ENCODE assay signal across 17 cellular contexts in genomic region chr2:20499387-20499786, GRCh38. TPM values are rescaled to one million over a fixed set of nuclear protein-coding genes. Genes with fewer than 3 reads are reported as not detected.
DNase-seq lines count a peak whose midpoint lies in the region; ATAC-seq, FAIRE-seq and TF ChIP-seq lines count a peak whose summit lies in the region.
"Had no signal": no experiment of that assay in that cellular context is flagged by ENCODE, and none has a peak within 500 bp of the region (broad histone marks: within the 10 kb centered on the region; RNA-seq: fewer than 3 reads in every experiment).

No MANE protein-coding gene starts in this region.

- 85% methylated on average over 2 of the region's 2 CpGs for WGBS in A549 (ENCODE audit: missing lambda C conversion rate)
- 83 to 96% (median 91%) methylated on average over 1 to 2 of the region's 2 CpGs for WGBS in adrenal gland, 4 donors

- intact Hi-C loops in adrenal gland (cut with DNase I) (no loop called here), sciatic nerve (cut with DNase I) (no loop called here)

- TF ChIP-seq RAD21 in A549 (conservative IDR thresholded peaks at IDR 0.05 in 1 of 2, IDR thresholded peaks at IDR 0.05 in 1 of 2) = no peak

- H3K4me3 ChIP-seq in A549 = no peak overlapping the region
- H3K4me3 ChIP-seq in adrenal gland = no peak overlapping the region
- H3K4me3 ChIP-seq: BLaER1 treated with 17β-estradiol and CSF1 and Interleukin-3, amounts not matched to agents 10 nM and 100 nM; GM12878; HAP-1 had no signal

- H3K4me2 ChIP-seq in A549 = no peak overlapping the region
- H3K4me2 ChIP-seq: BLaER1 treated with 17β-estradiol and CSF1 and Interleukin-3, amounts not matched to agents 10 nM and 100 nM had no signal

- FAIRE-seq in A549 (lab: Jason Lieb, UNC) (no peak), H54 (lab: Jason Lieb, UNC) (no peak)
- FAIRE-seq: GM12878, H1 had no signal

- H3K27ac ChIP-seq in A549 (peak overlapping the region; percentile 77; a peak in 5 of 6 replicates), adrenal gland (peak overlapping the region in 4 of 5 donors; percentile 7 to 87 (median 55))
- H3K27ac ChIP-seq: BLaER1 treated with 17β-estradiol and CSF1 and Interleukin-3, amounts not matched to agents 10 nM and 100 nM had no signal

- H3K4me1 ChIP-seq in A549 (peaks cover 39% of the 10 kb centered on the region), adrenal gland (replicated peaks in 1 of 2) (peaks cover 7 to 17% of the 10 kb centered on the region in 2 donors)

- ATAC-seq in A549 (no peak), sciatic nerve (no peak), GM19455 (IDR thresholded peaks at IDR 0.05; ENCODE audit: unreplicated experiment) (no peak)
- ATAC-seq: CD8-positive, alpha-beta T cell; GM12878 had no signal

- POLR2A ChIA-PET in A549 (lab: Yijun Ruan, JAX) = no interaction called here

- H3K9me3 ChIP-seq in A549 (no peaks in the 10 kb centered on the region), adrenal gland (replicated peaks in 1 of 3) (no peaks in the 10 kb centered on the region)
- H3K9me3 ChIP-seq: BLaER1 treated with 17β-estradiol and CSF1 and Interleukin-3, amounts not matched to agents 10 nM and 100 nM; HAP-1 had no signal

- no peaks in the 10 kb centered on the region for H3K27me3 ChIP-seq in adrenal gland

- TF ChIP-seq POLR2A in A549 (IDR thresholded peaks at IDR 0.05; ENCODE audit: low read length) (no peak), adrenal gland (IDR thresholded peaks at IDR 0.05) (no peak), H54 (IDR thresholded peaks at IDR 0.05; ENCODE audit: low read depth, low read length) (no peak)

- no peaks in the 10 kb centered on the region for H3K36me3 ChIP-seq in adrenal gland (replicated peaks in 1 of 2)
- H3K36me3 ChIP-seq: BLaER1 treated with 17β-estradiol and CSF1 and Interleukin-3, amounts not matched to agents 10 nM and 100 nM; HAP-1 had no signal

- CTCF ChIA-PET in A549 (lab: Yijun Ruan, JAX) = interaction anchor here (1.3 kb wide), 1 partner anchor 10 kb away, joined by 4 read pairs; no protein-coding TSS in a partner anchor

- no peak for DNase-seq in A549 (ENCODE audit: low read depth in 1 of 2, low spot score in 1 of 2)
- DNase-seq in adrenal gland = no peak
- DNase-seq in islet precursor cell = peak; percentile 48
- peak; percentile 35 for DNase-seq in sciatic nerve (ENCODE audit: low spot score)
- DNase-seq in H54 (ENCODE audit: insufficient read length, low spot score) = no peak
- no peak for DNase-seq in COR-L47 (lab: John Stamatoyannopoulos, UW)
- DNase-seq: 8988T; CD8-positive, alpha-beta T cell; DMS 273 treated with DMSO at 0.1 percent for 48 hours; DMS53; DND-41; EL had no signal

- TF ChIP-seq CTCF in A549 (IDR thresholded peaks at IDR 0.05) (no peak), adrenal gland (IDR thresholded peaks at IDR 0.05) (no peak)

- no peak for TF ChIP-seq EP300 in A549 (IDR thresholded peaks at IDR 0.05)

TF ChIP-seq in A549, 52 proteins besides CTCF, POLR2A, EP300 and RAD21:
- no peak for TF ChIP-seq SREBF2 (IDR thresholded peaks at IDR 0.05)
- TF ChIP-seq MYC (IDR thresholded peaks at IDR 0.05; ENCODE audit: borderline replicate concordance, low read length) = no peak
- no peak for TF ChIP-seq HOXB5 (CRISPR knock-in tag; IDR thresholded peaks at IDR 0.05)
- TF ChIP-seq, protein P1, sequence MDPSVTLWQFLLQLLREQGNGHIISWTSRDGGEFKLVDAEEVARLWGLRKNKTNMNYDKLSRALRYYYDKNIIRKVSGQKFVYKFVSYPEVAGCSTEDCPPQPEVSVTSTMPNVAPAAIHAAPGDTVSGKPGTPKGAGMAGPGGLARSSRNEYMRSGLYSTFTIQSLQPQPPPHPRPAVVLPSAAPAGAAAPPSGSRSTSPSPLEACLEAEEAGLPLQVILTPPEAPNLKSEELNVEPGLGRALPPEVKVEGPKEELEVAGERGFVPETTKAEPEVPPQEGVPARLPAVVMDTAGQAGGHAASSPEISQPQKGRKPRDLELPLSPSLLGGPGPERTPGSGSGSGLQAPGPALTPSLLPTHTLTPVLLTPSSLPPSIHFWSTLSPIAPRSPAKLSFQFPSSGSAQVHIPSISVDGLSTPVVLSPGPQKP (IDR thresholded peaks at IDR 0.05; ENCODE audit: low read depth, low read length) = no peak
- no peak for TF ChIP-seq NR3C1 (IDR thresholded peaks at IDR 0.05)
- TF ChIP-seq ZC3H11A (IDR thresholded peaks at IDR 0.05) = no peak
- TF ChIP-seq HES2 (IDR thresholded peaks at IDR 0.05) = no peak
- no peak for TF ChIP-seq RFX5 (IDR thresholded peaks at IDR 0.05)
- no peak for TF ChIP-seq ESRRA (IDR thresholded peaks at IDR 0.05; ENCODE audit: borderline replicate concordance, low read length)
- no peak for TF ChIP-seq ATOH8 (CRISPR knock-in tag; IDR thresholded peaks at IDR 0.05; ENCODE audit: low read depth)
- no peak for TF ChIP-seq HOXB13 (CRISPR knock-in tag; IDR thresholded peaks at IDR 0.05; ENCODE audit: low read depth)

RNA-seq across cellular contexts. Expression of gene RHOB, which starts 52.5 kb away (rescaled TPM):
- polyA plus RNA-seq in A549 (2011; rRNA removed) = 110 and 157 TPM in 2 replicates
- polyA plus RNA-seq in A549 (2012; cell fraction: cytosol; rRNA removed) = 188 and 248 TPM in 2 replicates
- 254 and 349 TPM in 2 replicates for polyA plus RNA-seq in A549 (2012; cell fraction: nucleus; rRNA removed)
- polyA plus RNA-seq in A549 (2017; fragmentation: RNase III; extraction: RNeasy Plus Mini Kit Qiagen cat#74134 plus additional on column Dnase treatment) = 84.5 to 99.9 TPM (median 87.1 TPM) in 3 replicates
- 40.0 and 55.9 TPM in 2 replicates for polyA minus RNA-seq in A549 (2011; rRNA and poly(A)+ RNA removed)
- 1,000 to 10,000 TPM in 2 of 8 donors, 100 to 1,000 TPM in 6; 299 to 1,281 (median 765) TPM for total RNA-seq in adrenal gland
- 100 to 1,000 TPM; 130 to 271 (median 232) TPM for polyA plus RNA-seq in adrenal gland
- 236 TPM for total RNA-seq in sciatic nerve

Comparison
In these comparisons a context has a peak if more than half of its experiments do, and no peak if none do; other contexts are left out.
1. DNase-seq: peak in islet precursor cell (single experiment) and sciatic nerve (single experiment); none in A549 (0 of 2), adrenal gland (0 of 7), H54 (single experiment) and COR-L47 (single experiment).